1 cellular context compared by ENCODE assay signal in the genomic region with DNA sequence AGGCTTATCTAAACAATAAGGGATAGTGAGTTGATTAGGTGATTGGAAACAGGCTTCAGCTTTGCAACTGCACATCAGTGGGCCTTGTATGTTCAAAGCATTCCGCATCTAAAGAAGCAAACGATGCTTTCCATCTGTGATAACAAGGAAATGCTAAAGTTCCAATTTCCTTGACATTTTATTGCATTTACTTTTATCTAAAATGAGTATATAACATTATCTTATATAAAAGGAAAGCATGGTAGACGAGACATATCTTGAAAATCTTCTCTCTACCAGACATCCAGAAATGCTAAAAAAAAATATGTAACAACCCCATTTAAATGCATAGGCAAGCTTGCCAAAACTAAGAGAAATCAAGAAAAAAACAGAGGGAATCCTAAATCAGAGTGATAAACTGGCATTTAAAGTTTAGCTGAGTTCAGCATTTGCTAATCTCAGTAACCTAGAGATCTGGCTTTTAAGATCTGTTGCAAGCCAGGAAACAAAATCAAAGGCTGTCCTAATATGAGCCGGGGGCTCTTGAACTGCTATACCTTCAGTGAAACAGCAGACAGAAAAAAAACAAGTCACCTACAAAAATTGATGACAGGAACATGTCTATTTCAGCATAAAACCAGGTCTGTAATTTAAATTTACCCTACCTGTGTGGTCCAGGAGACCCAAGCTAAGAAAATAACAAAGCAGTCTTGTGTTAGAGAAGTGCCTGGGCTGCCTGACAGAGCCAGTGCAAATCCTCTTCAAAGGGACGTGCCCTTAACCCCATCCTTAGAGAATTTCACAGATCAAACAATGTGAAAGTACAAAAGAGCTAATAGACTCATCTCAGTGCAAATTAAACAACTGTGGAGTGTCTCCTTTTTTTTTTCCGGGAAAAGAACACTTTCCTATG.
TF ChIP-seq lines count a peak whose summit lies in the region.

No MANE protein-coding gene starts in this region.

TF ChIP-seq in SK-N-SH, 30 proteins besides CTCF, POLR2A, EP300 and RAD21 (continued from another document):
- TF ChIP-seq MEF2A (IDR thresholded peaks at IDR 0.05; ENCODE audit: borderline replicate concordance, low read depth) (no peak), TEAD4 (IDR thresholded peaks at IDR 0.05; ENCODE audit: borderline replicate concordance, insufficient read depth) (no peak), MXI1 (IDR thresholded peaks at IDR 0.05; ENCODE audit: low read depth, low read length) (0 out of 2 replicates have a peak, but pooled peaks have one; percentile 26), POLR2AphosphoS5 (IDR thresholded peaks at IDR 0.05; ENCODE audit: low read depth, low read length) (no peak), ELF1 (IDR thresholded peaks at IDR 0.05) (no peak), SMC3 (IDR thresholded peaks at IDR 0.05; ENCODE audit: low read depth, low read length) (no peak), NRF1 (IDR thresholded peaks at IDR 0.05; ENCODE audit: low read depth, low read length) (no peak), RFX5 (IDR thresholded peaks at IDR 0.05; ENCODE audit: low read length) (no peak), GATA2 (CRISPR knock-in tag; IDR thresholded peaks at IDR 0.05) (peak; percentile 79), FOSL2 (IDR thresholded peaks at IDR 0.05; ENCODE audit: borderline replicate concordance, low read depth) (no peak), FOXJ3 (CRISPR knock-in tag; IDR thresholded peaks at IDR 0.05) (peak; percentile 32; the same call in 1 of the 2 replicates), CHD2 (IDR thresholded peaks at IDR 0.05; ENCODE audit: low read length, partially characterized antibody) (peak; percentile 36)
- TF ChIP-seq, protein P1, sequence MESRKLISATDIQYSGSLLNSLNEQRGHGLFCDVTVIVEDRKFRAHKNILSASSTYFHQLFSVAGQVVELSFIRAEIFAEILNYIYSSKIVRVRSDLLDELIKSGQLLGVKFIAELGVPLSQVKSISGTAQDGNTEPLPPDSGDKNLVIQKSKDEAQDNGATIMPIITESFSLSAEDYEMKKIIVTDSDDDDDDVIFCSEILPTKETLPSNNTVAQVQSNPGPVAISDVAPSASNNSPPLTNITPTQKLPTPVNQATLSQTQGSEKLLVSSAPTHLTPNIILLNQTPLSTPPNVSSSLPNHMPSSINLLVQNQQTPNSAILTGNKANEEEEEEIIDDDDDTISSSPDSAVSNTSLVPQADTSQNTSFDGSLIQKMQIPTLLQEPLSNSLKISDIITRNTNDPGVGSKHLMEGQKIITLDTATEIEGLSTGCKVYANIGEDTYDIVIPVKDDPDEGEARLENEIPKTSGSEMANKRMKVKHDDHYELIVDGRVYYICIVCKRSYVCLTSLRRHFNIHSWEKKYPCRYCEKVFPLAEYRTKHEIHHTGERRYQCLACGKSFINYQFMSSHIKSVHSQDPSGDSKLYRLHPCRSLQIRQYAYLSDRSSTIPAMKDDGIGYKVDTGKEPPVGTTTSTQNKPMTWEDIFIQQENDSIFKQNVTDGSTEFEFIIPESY (IDR thresholded peaks at IDR 0.05; ENCODE audit: borderline replicate concordance, low read depth): no peak
- TF ChIP-seq, protein P2, sequence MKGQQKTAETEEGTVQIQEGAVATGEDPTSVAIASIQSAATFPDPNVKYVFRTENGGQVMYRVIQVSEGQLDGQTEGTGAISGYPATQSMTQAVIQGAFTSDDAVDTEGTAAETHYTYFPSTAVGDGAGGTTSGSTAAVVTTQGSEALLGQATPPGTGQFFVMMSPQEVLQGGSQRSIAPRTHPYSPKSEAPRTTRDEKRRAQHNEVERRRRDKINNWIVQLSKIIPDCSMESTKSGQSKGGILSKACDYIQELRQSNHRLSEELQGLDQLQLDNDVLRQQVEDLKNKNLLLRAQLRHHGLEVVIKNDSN (IDR thresholded peaks at IDR 0.05; ENCODE audit: borderline replicate concordance, low read depth): no peak
- TF ChIP-seq, protein P3, sequence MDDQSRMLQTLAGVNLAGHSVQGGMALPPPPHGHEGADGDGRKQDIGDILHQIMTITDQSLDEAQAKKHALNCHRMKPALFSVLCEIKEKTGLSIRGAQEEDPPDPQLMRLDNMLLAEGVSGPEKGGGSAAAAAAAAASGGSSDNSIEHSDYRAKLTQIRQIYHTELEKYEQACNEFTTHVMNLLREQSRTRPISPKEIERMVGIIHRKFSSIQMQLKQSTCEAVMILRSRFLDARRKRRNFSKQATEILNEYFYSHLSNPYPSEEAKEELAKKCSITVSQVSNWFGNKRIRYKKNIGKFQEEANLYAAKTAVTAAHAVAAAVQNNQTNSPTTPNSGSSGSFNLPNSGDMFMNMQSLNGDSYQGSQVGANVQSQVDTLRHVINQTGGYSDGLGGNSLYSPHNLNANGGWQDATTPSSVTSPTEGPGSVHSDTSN (IDR thresholded peaks at IDR 0.05): no peak
- TF ChIP-seq, protein P4, sequence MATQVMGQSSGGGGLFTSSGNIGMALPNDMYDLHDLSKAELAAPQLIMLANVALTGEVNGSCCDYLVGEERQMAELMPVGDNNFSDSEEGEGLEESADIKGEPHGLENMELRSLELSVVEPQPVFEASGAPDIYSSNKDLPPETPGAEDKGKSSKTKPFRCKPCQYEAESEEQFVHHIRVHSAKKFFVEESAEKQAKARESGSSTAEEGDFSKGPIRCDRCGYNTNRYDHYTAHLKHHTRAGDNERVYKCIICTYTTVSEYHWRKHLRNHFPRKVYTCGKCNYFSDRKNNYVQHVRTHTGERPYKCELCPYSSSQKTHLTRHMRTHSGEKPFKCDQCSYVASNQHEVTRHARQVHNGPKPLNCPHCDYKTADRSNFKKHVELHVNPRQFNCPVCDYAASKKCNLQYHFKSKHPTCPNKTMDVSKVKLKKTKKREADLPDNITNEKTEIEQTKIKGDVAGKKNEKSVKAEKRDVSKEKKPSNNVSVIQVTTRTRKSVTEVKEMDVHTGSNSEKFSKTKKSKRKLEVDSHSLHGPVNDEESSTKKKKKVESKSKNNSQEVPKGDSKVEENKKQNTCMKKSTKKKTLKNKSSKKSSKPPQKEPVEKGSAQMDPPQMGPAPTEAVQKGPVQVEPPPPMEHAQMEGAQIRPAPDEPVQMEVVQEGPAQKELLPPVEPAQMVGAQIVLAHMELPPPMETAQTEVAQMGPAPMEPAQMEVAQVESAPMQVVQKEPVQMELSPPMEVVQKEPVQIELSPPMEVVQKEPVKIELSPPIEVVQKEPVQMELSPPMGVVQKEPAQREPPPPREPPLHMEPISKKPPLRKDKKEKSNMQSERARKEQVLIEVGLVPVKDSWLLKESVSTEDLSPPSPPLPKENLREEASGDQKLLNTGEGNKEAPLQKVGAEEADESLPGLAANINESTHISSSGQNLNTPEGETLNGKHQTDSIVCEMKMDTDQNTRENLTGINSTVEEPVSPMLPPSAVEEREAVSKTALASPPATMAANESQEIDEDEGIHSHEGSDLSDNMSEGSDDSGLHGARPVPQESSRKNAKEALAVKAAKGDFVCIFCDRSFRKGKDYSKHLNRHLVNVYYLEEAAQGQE (IDR thresholded peaks at IDR 0.05; ENCODE audit: low read depth, low read length): no peak
- TF ChIP-seq, protein P5, sequence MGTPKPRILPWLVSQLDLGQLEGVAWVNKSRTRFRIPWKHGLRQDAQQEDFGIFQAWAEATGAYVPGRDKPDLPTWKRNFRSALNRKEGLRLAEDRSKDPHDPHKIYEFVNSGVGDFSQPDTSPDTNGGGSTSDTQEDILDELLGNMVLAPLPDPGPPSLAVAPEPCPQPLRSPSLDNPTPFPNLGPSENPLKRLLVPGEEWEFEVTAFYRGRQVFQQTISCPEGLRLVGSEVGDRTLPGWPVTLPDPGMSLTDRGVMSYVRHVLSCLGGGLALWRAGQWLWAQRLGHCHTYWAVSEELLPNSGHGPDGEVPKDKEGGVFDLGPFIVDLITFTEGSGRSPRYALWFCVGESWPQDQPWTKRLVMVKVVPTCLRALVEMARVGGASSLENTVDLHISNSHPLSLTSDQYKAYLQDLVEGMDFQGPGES (IDR thresholded peaks at IDR 0.05; ENCODE audit: low read depth, low read length): no peak
TF ChIP-seq in SK-N-SH: peak in this region for 6.
